Comparison of ENCODE assay signal across 23 cellular contexts in genomic region chrX:48905090-48905790, GRCh38. TPM values are rescaled to one million over a fixed set of nuclear protein-coding genes. Genes with fewer than 3 reads are reported as not detected.
DNase-seq lines count a peak whose midpoint lies in the region; ATAC-seq, FAIRE-seq and TF ChIP-seq lines count a peak whose summit lies in the region.
"Had no signal": no experiment of that assay in that cellular context is flagged by ENCODE, and none has a peak within 500 bp of the region (broad histone marks: within the 10 kb centered on the region; RNA-seq: fewer than 3 reads in every experiment).

No MANE protein-coding gene starts in this region.

- H3K4me2 ChIP-seq in K562 (ENCODE audit: insufficient read depth, low read length) (no peak overlapping the region), osteoblast (ENCODE audit: insufficient read depth, low read length) (no peak overlapping the region), hepatocyte (no peak overlapping the region)
- H3K4me2 ChIP-seq: BLaER1 had no signal

- peaks cover 80% of the 10 kb centered on the region for H3K36me3 ChIP-seq in K562 (ENCODE audit: control insufficient read depth, insufficient read depth, low read length)
- peaks cover 28% of the 10 kb centered on the region for H3K36me3 ChIP-seq in osteoblast (ENCODE audit: insufficient read depth, low read length)
- H3K36me3 ChIP-seq in hepatocyte (replicated peaks; ENCODE audit: insufficient read depth, low read depth): no peaks in the 10 kb centered on the region

- no peak overlapping the region for H3K4me3 Mint-ChIP-seq in activated T-cell treated with anti-CD3 and anti-CD28 coated beads, Interleukin-2, amount 50 U/mL, for 24 hours
- H3K4me3 Mint-ChIP-seq: B cell; CD8-positive, alpha-beta T cell had no signal

- DNase-seq in activated T-cell treated with anti-CD3 and anti-CD28 coated beads, Interleukin-2, amount 50 U/mL, for 24 hours: no peak
- DNase-seq in activated T-cell treated with anti-CD3 and anti-CD28 coated beads for 4 hours (no peak), K562 (ENCODE audit: extremely low read depth in 1 of 4, low spot score in 3 of 4) (no peak), coronary artery (ENCODE audit: low spot score) (peak; percentile 63), osteoblast (ENCODE audit: insufficient read length, low spot score, missing footprints) (peak; percentile 38), hepatocyte (ENCODE audit: low spot score) (no peak), head of caudate nucleus (no peak)
- DNase-seq: Caco-2; CD4-positive, CD25-positive, alpha-beta regulatory T cell; CD8-positive, alpha-beta T cell; DMS153; DND-41; GM23248 had no signal

- intact Hi-C loops in K562 (cut with micrococcal nuclease): no loop called here
- intact Hi-C loops in head of caudate nucleus (cut with DNase I): no loop called here

- H3K9ac ChIP-seq in K562 (ENCODE audit: insufficient read depth in 1 of 2, low read depth in 2 of 2, low read length in 2 of 2): no peak overlapping the region
- H3K9ac ChIP-seq: BLaER1, GM23248 had no signal

- H3K79me2 ChIP-seq in K562 (ENCODE audit: control insufficient read depth, insufficient read depth, low read length): peaks cover 15% of the 10 kb centered on the region
- H3K79me2 ChIP-seq in osteoblast (ENCODE audit: insufficient read depth, low read length): peaks cover 29% of the 10 kb centered on the region
- peaks cover 21% of the 10 kb centered on the region for H3K79me2 ChIP-seq in hepatocyte

- no peak for TF ChIP-seq EP300 in K562 (IDR thresholded peaks at IDR 0.05; ENCODE audit: low read length)

- no peaks in the 10 kb centered on the region for H3K9me1 ChIP-seq in K562 (ENCODE audit: control insufficient read depth, insufficient read depth, low read length)

- H4K20me1 ChIP-seq in K562 (replicated peaks; ENCODE audit: control insufficient read depth, insufficient read depth, low read length) (no peaks in the 10 kb centered on the region; the same call in 1 of the 2 replicates), osteoblast (ENCODE audit: insufficient read depth, low read length) (peaks cover 5% of the 10 kb centered on the region), hepatocyte (ENCODE audit: insufficient read depth, poor library complexity, severe bottlenecking) (no peaks in the 10 kb centered on the region)

- in situ Hi-C loops in K562 (cut with MboI): no loop called here

- CTCF ChIA-PET in K562 (lab: Yijun Ruan, JAX; ENCODE audit: low intra/inter-chr PET ratio): no interaction called here

- no peak for TF ChIP-seq POLR2A in K562 (conservative IDR thresholded peaks at IDR 0.05)

- peaks cover 3% of the 10 kb centered on the region for H3K4me1 Mint-ChIP-seq in activated T-cell treated with anti-CD3 and anti-CD28 coated beads, Interleukin-2, amount 50 U/mL, for 24 hours (ENCODE audit: low read depth)
- H3K4me1 Mint-ChIP-seq: B cell had no signal

- POLR2A ChIA-PET in K562 (lab: Yijun Ruan, JAX): interaction anchor here (0.7 to 2.8 kb wide), 3 partner anchors 7 to 274 kb away, joined by 3 to 12 read pairs (median 6); partner anchors contain the start of genes PQBP1 and TIMM17B

- WGBS in K562 (ENCODE audit: insufficient coverage, low coverage, missing lambda C conversion rate): 94% methylated on average over 8 of the region's 20 CpGs
- WGBS in hepatocyte (ENCODE audit: low lambda C conversion rate, missing lambda C conversion rate): 94% methylated on average over 20 of the region's 20 CpGs

- H3K27me3 Mint-ChIP-seq in activated T-cell treated with anti-CD3 and anti-CD28 coated beads, Interleukin-2, amount 50 U/mL, for 24 hours: peaks cover 20% of the 10 kb centered on the region
- H3K27me3 Mint-ChIP-seq: B cell; CD4-positive, CD25-positive, alpha-beta regulatory T cell had no signal

- H3K9me2 ChIP-seq in hepatocyte (replicated peaks; ENCODE audit: insufficient read depth): no peaks in the 10 kb centered on the region

- FAIRE-seq in K562 (lab: Jason Lieb, UNC): no peak
- FAIRE-seq: A204.1, G401.6, GM12892, H1 had no signal

- H2AFZ ChIP-seq in K562 (ENCODE audit: low read depth, low read length): no peak overlapping the region
- no peak overlapping the region for H2AFZ ChIP-seq in osteoblast (ENCODE audit: low read length)
- H2AFZ ChIP-seq in hepatocyte: no peak overlapping the region
- H2AFZ ChIP-seq: GM23248 had no signal

- no peak for TF ChIP-seq RAD21 in K562 (CRISPR knock-in tag; conservative IDR thresholded peaks at IDR 0.05 in 1 of 2, IDR thresholded peaks at IDR 0.05 in 1 of 2)

- H3K27ac ChIP-seq in K562 (ENCODE audit: extremely low read depth, low read depth, low read length) (no peak overlapping the region), coronary artery (no peak overlapping the region), osteoblast (ENCODE audit: low read depth, low read length) (no peak overlapping the region), hepatocyte (no peak overlapping the region)
- H3K27ac ChIP-seq: 22Rv1, BLaER1, C4-2B, GM23248 had no signal

- H3K36me3 Mint-ChIP-seq in activated T-cell treated with anti-CD3 and anti-CD28 coated beads, Interleukin-2, amount 50 U/mL, for 24 hours (ENCODE audit: low read depth): peaks cover 67% of the 10 kb centered on the region

- BruUV-seq in K562 (replicated peaks; lab: Mats Ljungman, UMichigan): no TSS peak

- peak overlapping the region; percentile 64 for H3K27ac Mint-ChIP-seq in activated T-cell treated with anti-CD3 and anti-CD28 coated beads, Interleukin-2, amount 50 U/mL, for 24 hours
- H3K27ac Mint-ChIP-seq: B cell; CD8-positive, alpha-beta T cell had no signal

- H3K9me3 ChIP-seq in K562 (replicated peaks; ENCODE audit: control insufficient read depth, insufficient read depth, low read depth, low read length): no peaks in the 10 kb centered on the region
- no peaks in the 10 kb centered on the region for H3K9me3 ChIP-seq in osteoblast (ENCODE audit: low read depth, low read length)
- H3K9me3 ChIP-seq in hepatocyte (ENCODE audit: low read depth): no peaks in the 10 kb centered on the region
- H3K9me3 ChIP-seq: BLaER1, Caco-2 had no signal

- ATAC-seq in K562 (no peak), GM21529 (IDR thresholded peaks at IDR 0.05; ENCODE audit: unreplicated experiment) (no peak)
- ATAC-seq: CD8-positive, alpha-beta T cell; HCT116 had no signal

- no peak overlapping the region for H3K4me3 ChIP-seq in K562
- H3K4me3 ChIP-seq in coronary artery: no peak overlapping the region
- no peak overlapping the region for H3K4me3 ChIP-seq in osteoblast (ENCODE audit: insufficient read depth, low read length)
- no peak overlapping the region for H3K4me3 ChIP-seq in hepatocyte
- H3K4me3 ChIP-seq: BLaER1, GM23248 had no signal

- H3K27me3 ChIP-seq in K562 (ENCODE audit: control insufficient read depth in 2 of 2, insufficient read depth in 2 of 2, low read length in 2 of 2) (no peaks in the 10 kb centered on the region), osteoblast (ENCODE audit: insufficient read depth, low read length) (no peaks in the 10 kb centered on the region), hepatocyte (no peaks in the 10 kb centered on the region)

- H3K9me3 Mint-ChIP-seq in activated T-cell treated with anti-CD3 and anti-CD28 coated beads, Interleukin-2, amount 50 U/mL, for 24 hours: no peaks in the 10 kb centered on the region
- H3K9me3 Mint-ChIP-seq: CD8-positive, alpha-beta T cell had no signal

- H3K4me1 ChIP-seq in K562 (replicated peaks in 1 of 2; ENCODE audit: control insufficient read depth in 2 of 2, insufficient read depth in 2 of 2, low read length in 2 of 2) (peaks cover 3 to 19% of the 10 kb centered on the region in 2 experiments; a peak in 3 of 5 replicates), osteoblast (ENCODE audit: insufficient read depth, low read length) (peaks cover 3% of the 10 kb centered on the region), hepatocyte (ENCODE audit: insufficient read depth) (no peaks in the 10 kb centered on the region)
- H3K4me1 ChIP-seq: Caco-2 had no signal

- TF ChIP-seq CTCF in K562 (IDR thresholded peaks at IDR 0.05 in 2 of 3, conservative IDR thresholded peaks at IDR 0.05 in 1 of 3; ENCODE audit: insufficient read depth in 2 of 3, low read depth in 1 of 3, low read length in 3 of 3): no peak
- no peak for TF ChIP-seq CTCF in coronary artery (IDR thresholded peaks at IDR 0.05)
- TF ChIP-seq CTCF in osteoblast (IDR thresholded peaks at IDR 0.05; ENCODE audit: extremely low read depth, low read depth, low read length): no peak
- TF ChIP-seq CTCF in hepatocyte (IDR thresholded peaks at IDR 0.05; ENCODE audit: poor library complexity): no peak

RNA-seq across cellular contexts. Expression of gene SLC35A2, which starts 6.2 kb away (rescaled TPM):
- 43.4 and 77.8 TPM in 2 replicates for total RNA-seq in K562 (2011; cell fraction: chromatin; rRNA removed; ENCODE audit: low replicate concordance)
- total RNA-seq in K562 (2011; cell fraction: nucleolus; rRNA removed): 85.0 and 85.7 TPM in 2 replicates
- total RNA-seq in K562 (2011; cell fraction: nucleoplasm; rRNA removed): 78.3 and 79.2 TPM in 2 replicates
- total RNA-seq in K562 (2014; rRNA removed) (18.0 and 22.3 TPM in 2 replicates), K562 (2014; rRNA removed; fragmentation: Illumina TruSeq; extraction: Trizol) (19.6 and 19.8 TPM in 2 replicates), K562 (2015; rRNA removed; fragmentation: Illumina TruSeq; extraction: Trizol) (19.2 and 20.0 TPM in 2 replicates), K562 (2021) (32.3 and 38.9 TPM in 2 replicates), osteoblast (15.3 and 15.6 TPM in 2 replicates), hepatocyte (40.8 and 49.5 TPM in 2 replicates)
- polyA plus RNA-seq in K562 (2011; rRNA removed) (37.4 and 59.3 TPM in 2 replicates), K562 (2014; fragmentation: Illumina TruSeq; extraction: Trizol) (37.6 and 42.6 TPM in 2 replicates), K562 (2014; fragmentation: Nextera tagmentation; extraction: Ambion mirVana) (1 to 10 TPM; 3.3 to 5.2 TPM), K562 (2014; rRNA removed) (32.3 and 36.5 TPM in 2 replicates), hepatocyte (82.4 and 95.9 TPM in 2 replicates)
- polyA plus RNA-seq in K562 (2011; cell fraction: cytosol; rRNA removed): 99.1 and 114 TPM in 2 replicates
- polyA plus RNA-seq in K562 (2011; cell fraction: nucleus; rRNA removed): 79.9 and 86.5 TPM in 2 replicates
- polyA plus RNA-seq in K562 (2012): 27.7 and 32.6 TPM in 2 replicates
- polyA minus RNA-seq in K562 (2011; rRNA and poly(A)+ RNA removed): 32.1 and 45.8 TPM in 2 replicates
- 25.4 and 31.9 TPM in 2 replicates for polyA minus RNA-seq in K562 (2011; cell fraction: cytosol; rRNA and poly(A)+ RNA removed)
- polyA minus RNA-seq in K562 (2011; cell fraction: nucleus; rRNA and poly(A)+ RNA removed): 12.7 and 17.7 TPM in 2 replicates

RNA-seq across cellular contexts. Expression of gene PQBP1, which starts 7.5 kb away (rescaled TPM):
- 76.7 and 135 TPM in 2 replicates for total RNA-seq in K562 (2011; cell fraction: chromatin; rRNA removed; ENCODE audit: low replicate concordance)
- 111 and 112 TPM in 2 replicates for total RNA-seq in K562 (2011; cell fraction: nucleolus; rRNA removed)
- 85.1 and 93.2 TPM in 2 replicates for total RNA-seq in K562 (2011; cell fraction: nucleoplasm; rRNA removed)
- total RNA-seq in K562 (2014; rRNA removed) (255 and 262 TPM in 2 replicates), K562 (2014; rRNA removed; fragmentation: Illumina TruSeq; extraction: Trizol) (64.7 and 75.4 TPM in 2 replicates), K562 (2015; rRNA removed; fragmentation: Illumina TruSeq; extraction: Trizol) (112 and 113 TPM in 2 replicates), K562 (2021) (182 and 197 TPM in 2 replicates), osteoblast (32.9 and 33.6 TPM in 2 replicates), hepatocyte (33.8 and 35.3 TPM in 2 replicates)
- polyA plus RNA-seq in K562 (2011; rRNA removed) (72.8 and 81.5 TPM in 2 replicates), K562 (2014; fragmentation: Illumina TruSeq; extraction: Trizol) (227 and 228 TPM in 2 replicates), K562 (2014; fragmentation: Nextera tagmentation; extraction: Ambion mirVana) (10 to 100 TPM; 41.3 to 77.0 TPM), K562 (2014; rRNA removed) (172 and 186 TPM in 2 replicates), hepatocyte (82.9 and 87.6 TPM in 2 replicates)
- 93.1 and 155 TPM in 2 replicates for polyA plus RNA-seq in K562 (2011; cell fraction: cytosol; rRNA removed)
- polyA plus RNA-seq in K562 (2011; cell fraction: nucleus; rRNA removed): 195 and 239 TPM in 2 replicates
- 178 and 226 TPM in 2 replicates for polyA plus RNA-seq in K562 (2012)
- polyA minus RNA-seq in K562 (2011; rRNA and poly(A)+ RNA removed): 50.6 and 77.1 TPM in 2 replicates
- polyA minus RNA-seq in K562 (2011; cell fraction: cytosol; rRNA and poly(A)+ RNA removed): 89.3 and 96.8 TPM in 2 replicates
- 30.7 and 37.7 TPM in 2 replicates for polyA minus RNA-seq in K562 (2011; cell fraction: nucleus; rRNA and poly(A)+ RNA removed)

RNA-seq across cellular contexts. Expression of gene TIMM17B, which starts 7.7 kb away (rescaled TPM):
- 26.5 and 78.9 TPM in 2 replicates for total RNA-seq in K562 (2011; cell fraction: chromatin; rRNA removed; ENCODE audit: low replicate concordance)
- 91.7 and 100 TPM in 2 replicates for total RNA-seq in K562 (2011; cell fraction: nucleolus; rRNA removed)
- total RNA-seq in K562 (2011; cell fraction: nucleoplasm; rRNA removed): 70.7 and 84.2 TPM in 2 replicates
- total RNA-seq in K562 (2014; rRNA removed) (122 and 171 TPM in 2 replicates), K562 (2014; rRNA removed; fragmentation: Illumina TruSeq; extraction: Trizol) (45.7 and 66.0 TPM in 2 replicates), K562 (2015; rRNA removed; fragmentation: Illumina TruSeq; extraction: Trizol) (94.8 and 95.4 TPM in 2 replicates), K562 (2021) (156 and 158 TPM in 2 replicates), osteoblast (20.6 and 24.2 TPM in 2 replicates), hepatocyte (42.5 and 56.7 TPM in 2 replicates)
- polyA plus RNA-seq in K562 (2011; rRNA removed) (115 and 134 TPM in 2 replicates), K562 (2014; fragmentation: Illumina TruSeq; extraction: Trizol) (140 and 176 TPM in 2 replicates), K562 (2014; fragmentation: Nextera tagmentation; extraction: Ambion mirVana) (10 to 100 TPM in 1 of 2 experiments, 1 to 10 TPM in 1; 9.9 to 69.0 TPM), K562 (2014; rRNA removed) (176 and 184 TPM in 2 replicates), hepatocyte (113 and 132 TPM in 2 replicates)
- 212 and 458 TPM in 2 replicates for polyA plus RNA-seq in K562 (2011; cell fraction: cytosol; rRNA removed)
- 115 and 134 TPM in 2 replicates for polyA plus RNA-seq in K562 (2011; cell fraction: nucleus; rRNA removed)
- 154 and 205 TPM in 2 replicates for polyA plus RNA-seq in K562 (2012)
- 23.1 and 34.0 TPM in 2 replicates for polyA minus RNA-seq in K562 (2011; rRNA and poly(A)+ RNA removed)
- 48.4 and 49.6 TPM in 2 replicates for polyA minus RNA-seq in K562 (2011; cell fraction: cytosol; rRNA and poly(A)+ RNA removed)
- polyA minus RNA-seq in K562 (2011; cell fraction: nucleus; rRNA and poly(A)+ RNA removed): 19.5 and 26.3 TPM in 2 replicates

RNA-seq across cellular contexts. Expression of gene PIM2, which starts 13.6 kb away (rescaled TPM):
- total RNA-seq in K562 (2011; cell fraction: chromatin; rRNA removed; ENCODE audit: low replicate concordance): 237 and 416 TPM in 2 replicates
- total RNA-seq in K562 (2011; cell fraction: nucleolus; rRNA removed): 275 and 304 TPM in 2 replicates
- 289 and 300 TPM in 2 replicates for total RNA-seq in K562 (2011; cell fraction: nucleoplasm; rRNA removed)
- total RNA-seq in K562 (2014; rRNA removed) (110 and 140 TPM in 2 replicates), K562 (2014; rRNA removed; fragmentation: Illumina TruSeq; extraction: Trizol) (101 and 103 TPM in 2 replicates), K562 (2015; rRNA removed; fragmentation: Illumina TruSeq; extraction: Trizol) (104 and 108 TPM in 2 replicates), K562 (2021) (138 and 147 TPM in 2 replicates), osteoblast (4.3 and 4.7 TPM in 2 replicates), hepatocyte (7.0 and 11.5 TPM in 2 replicates)
- polyA plus RNA-seq in K562 (2011; rRNA removed) (161 and 197 TPM in 2 replicates), K562 (2014; fragmentation: Illumina TruSeq; extraction: Trizol) (187 and 191 TPM in 2 replicates), K562 (2014; fragmentation: Nextera tagmentation; extraction: Ambion mirVana) (10 to 100 TPM; 67.6 to 91.4 TPM), K562 (2014; rRNA removed) (101 and 102 TPM in 2 replicates), hepatocyte (16.8 and 17.2 TPM in 2 replicates)
- polyA plus RNA-seq in K562 (2011; cell fraction: cytosol; rRNA removed): 177 and 205 TPM in 2 replicates
- polyA plus RNA-seq in K562 (2011; cell fraction: nucleus; rRNA removed): 230 and 303 TPM in 2 replicates
- 122 and 192 TPM in 2 replicates for polyA plus RNA-seq in K562 (2012)
- 101 and 109 TPM in 2 replicates for polyA minus RNA-seq in K562 (2011; rRNA and poly(A)+ RNA removed)
- polyA minus RNA-seq in K562 (2011; cell fraction: cytosol; rRNA and poly(A)+ RNA removed): 72.5 and 90.1 TPM in 2 replicates
- polyA minus RNA-seq in K562 (2011; cell fraction: nucleus; rRNA and poly(A)+ RNA removed): 79.4 and 90.6 TPM in 2 replicates

RNA-seq across cellular contexts. Expression of gene OTUD5, which starts 52.2 kb away (rescaled TPM):
- 120 and 216 TPM in 2 replicates for total RNA-seq in K562 (2011; cell fraction: chromatin; rRNA removed; ENCODE audit: low replicate concordance)
- total RNA-seq in K562 (2011; cell fraction: nucleolus; rRNA removed): 104 TPM in 2 replicates
- 75.4 and 94.3 TPM in 2 replicates for total RNA-seq in K562 (2011; cell fraction: nucleoplasm; rRNA removed)
- 59.0 and 62.6 TPM in 2 replicates for total RNA-seq in K562 (2014; rRNA removed)
- total RNA-seq in K562 (2014; rRNA removed; fragmentation: Illumina TruSeq; extraction: Trizol): 34.1 and 37.5 TPM in 2 replicates
- 38.3 and 38.7 TPM in 2 replicates for total RNA-seq in K562 (2015; rRNA removed; fragmentation: Illumina TruSeq; extraction: Trizol)
- 87.0 and 93.0 TPM in 2 replicates for total RNA-seq in K562 (2021)
- 97.4 and 102 TPM in 2 replicates for polyA plus RNA-seq in K562 (2011; rRNA removed)
- polyA plus RNA-seq in K562 (2011; cell fraction: cytosol; rRNA removed): 65.4 and 83.9 TPM in 2 replicates
- 206 and 253 TPM in 2 replicates for polyA plus RNA-seq in K562 (2011; cell fraction: nucleus; rRNA removed)
- polyA plus RNA-seq in K562 (2012): 78.2 and 87.9 TPM in 2 replicates
- polyA plus RNA-seq in K562 (2014; fragmentation: Illumina TruSeq; extraction: Trizol): 86.9 and 99.8 TPM in 2 replicates
- polyA plus RNA-seq in K562 (2014; fragmentation: Nextera tagmentation; extraction: Ambion mirVana): 1 to 10 TPM; 3.6 to 5.5 TPM
- 80.4 and 87.7 TPM in 2 replicates for polyA plus RNA-seq in K562 (2014; rRNA removed)
- 73.1 and 111 TPM in 2 replicates for polyA minus RNA-seq in K562 (2011; rRNA and poly(A)+ RNA removed)
- 52.2 and 59.6 TPM in 2 replicates for polyA minus RNA-seq in K562 (2011; cell fraction: cytosol; rRNA and poly(A)+ RNA removed)
- 25.6 and 31.1 TPM in 2 replicates for polyA minus RNA-seq in K562 (2011; cell fraction: nucleus; rRNA and poly(A)+ RNA removed)
- 31.2 and 33.7 TPM in 2 replicates for total RNA-seq in osteoblast
- total RNA-seq in hepatocyte: 27.7 and 32.5 TPM in 2 replicates
- 49.9 and 51.2 TPM in 2 replicates for polyA plus RNA-seq in hepatocyte

Comparison
In these comparisons a context has a peak if more than half of its experiments do, and no peak if none do; other contexts are left out.
1. DNase-seq: peak in coronary artery (single experiment) and osteoblast (single experiment); none in activated T-cell treated with anti-CD3 and anti-CD28 coated beads, Interleukin-2, amount 50 U/mL, for 24 hours (single experiment), activated T-cell treated with anti-CD3 and anti-CD28 coated beads for 4 hours (single experiment), K562 (0 of 4), hepatocyte (single experiment) and head of caudate nucleus (0 of 42).